In the genomic region with DNA sequence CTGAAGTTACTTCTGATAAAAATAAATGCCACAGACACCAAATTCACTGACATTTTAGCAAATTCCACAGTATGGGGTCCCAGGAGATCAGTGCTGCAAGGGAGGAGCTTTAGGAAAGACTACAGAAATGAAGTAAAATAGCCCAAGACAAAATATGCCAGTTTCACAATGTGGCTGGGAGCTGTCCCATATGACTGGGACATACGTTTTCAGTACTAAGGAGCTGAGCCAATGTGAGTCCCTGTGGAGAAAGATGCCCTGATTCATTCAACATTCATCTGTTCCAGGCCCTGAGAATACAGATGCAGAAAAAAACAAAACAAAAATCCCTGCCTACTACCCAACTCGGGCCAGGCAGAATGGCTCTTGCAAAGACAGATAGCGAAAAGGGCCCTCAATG, we compare ENCODE assay signal across 14 cellular contexts.
A peak's percentile ranks its signal among the peaks of the same experiment; 100 is the strongest.
DNase-seq lines count a peak whose midpoint lies in the region; ATAC-seq and TF ChIP-seq lines count a peak whose summit lies in the region.
"Had no signal": no experiment of that assay in that cellular context is flagged by ENCODE, and none has a peak within 500 bp of the region (broad histone marks: within the 10 kb centered on the region; RNA-seq: fewer than 3 reads in every experiment).

No MANE protein-coding gene starts in this region.

- DNase-seq in GM23248 (peak; percentile 69), cardiac fibroblast (ENCODE audit: low read depth in 2 of 2) (peak; percentile 34 to 58), fibroblast of peridontal ligament (ENCODE audit: extremely low read depth) (peak; percentile 56), cerebellar cortex (ENCODE audit: low spot score) (no peak), NCI-H2107 treated with DMSO at 0.1 percent for 48 hours (lab: John Stamatoyannopoulos, UW; ENCODE audit: unreplicated experiment) (no peak)
- DNase-seq in CD8-positive, alpha-beta T cell: no peak
- DNase-seq: BE2C; C1 segment of cervical spinal cord; Caco-2; CD4-positive, CD25-positive, alpha-beta regulatory T cell; H9; IMR-90 had no signal

- H3K36me3 Mint-ChIP-seq in CD8-positive, alpha-beta T cell: no peaks in the 10 kb centered on the region

- H3K4me3 Mint-ChIP-seq in CD8-positive, alpha-beta T cell: no peak overlapping the region
- H3K4me3 Mint-ChIP-seq: CD4-positive, CD25-positive, alpha-beta regulatory T cell; H9 had no signal

- in situ Hi-C loops in GM23248 (cut with MboI): loop anchor here (25.0 kb wide), 1 partner anchor 332 kb away; a partner anchor contains a TSS

- H3K9me3 ChIP-seq in GM23248 (ENCODE audit: low read depth): no peaks in the 10 kb centered on the region
- H3K9me3 ChIP-seq in CD8-positive, alpha-beta T cell (ENCODE audit: low read length): no peaks in the 10 kb centered on the region
- H3K9me3 ChIP-seq: BE2C had no signal

- H3K27me3 Mint-ChIP-seq in CD8-positive, alpha-beta T cell (ENCODE audit: low read depth): peaks cover 19% of the 10 kb centered on the region

- no peak overlapping the region for H3K27ac ChIP-seq in GM23248
- H3K27ac ChIP-seq in CD8-positive, alpha-beta T cell (ENCODE audit: low read depth, low read length): no peak overlapping the region

- no peak overlapping the region for H3K4me2 ChIP-seq in GM23248 (ENCODE audit: unreplicated experiment)

- H3K4me3 ChIP-seq in GM23248 (no peak overlapping the region), cardiac fibroblast (replicated peaks in 1 of 2; ENCODE audit: low read depth in 2 of 2, low read length in 2 of 2) (no peak overlapping the region)
- H3K4me3 ChIP-seq in CD8-positive, alpha-beta T cell (ENCODE audit: low read depth, low read length): no peak overlapping the region
- H3K4me3 ChIP-seq: K562 had no signal

- H3K4me1 ChIP-seq in GM23248 (ENCODE audit: insufficient read depth): no peaks in the 10 kb centered on the region
- peaks cover 9% of the 10 kb centered on the region for H3K4me1 ChIP-seq in CD8-positive, alpha-beta T cell (ENCODE audit: insufficient read depth, low read length)
- H3K4me1 ChIP-seq: BE2C had no signal

- TF ChIP-seq CTCF in cardiac fibroblast (IDR thresholded peaks at IDR 0.05; ENCODE audit: low read depth, low read length): no peak
- no peak for TF ChIP-seq CTCF in CD8-positive, alpha-beta T cell (IDR thresholded peaks at IDR 0.05)

- no peak overlapping the region for H3K9ac ChIP-seq in GM23248

- 46 to 54% methylated on average over 3 of the region's 3 CpGs for WGBS in GM23248 (ENCODE audit: low coverage in 1 of 2, low lambda C conversion rate in 2 of 2, missing lambda C conversion rate in 2 of 2), 2 experiments

- intact Hi-C loops in CD8-positive, alpha-beta T cell (cut with DNase I, micrococcal nuclease): no loop called here

- CTCF ChIA-PET in CD8-positive, alpha-beta T cell (lab: Charles Lee): no interaction called here

- no peaks in the 10 kb centered on the region for H3K9me2 ChIP-seq in GM23248 (ENCODE audit: insufficient read depth)

- no peak overlapping the region for H3K27ac Mint-ChIP-seq in CD8-positive, alpha-beta T cell
- H3K27ac Mint-ChIP-seq: CD4-positive, CD25-positive, alpha-beta regulatory T cell; H9 had no signal

- H2AFZ ChIP-seq in GM23248: no peak overlapping the region

- H3K4me1 Mint-ChIP-seq in CD8-positive, alpha-beta T cell (ENCODE audit: low read depth): peaks cover 18% of the 10 kb centered on the region

- no peaks in the 10 kb centered on the region for H3K27me3 ChIP-seq in GM23248 (replicated peaks; ENCODE audit: insufficient read depth)
- no peaks in the 10 kb centered on the region for H3K27me3 ChIP-seq in CD8-positive, alpha-beta T cell (ENCODE audit: insufficient read depth, low read length)
- H3K27me3 ChIP-seq: BE2C had no signal

- no peak for ATAC-seq in CD8-positive, alpha-beta T cell
- ATAC-seq in GM18519 (IDR thresholded peaks at IDR 0.05; ENCODE audit: low FRiP score, unreplicated experiment): no peak
- ATAC-seq: K562 had no signal

- H4K20me1 ChIP-seq in GM23248 (ENCODE audit: insufficient read depth): no peaks in the 10 kb centered on the region

- H3K79me2 ChIP-seq in GM23248 (ENCODE audit: insufficient read depth): no peaks in the 10 kb centered on the region

- no peaks in the 10 kb centered on the region for H3K36me3 ChIP-seq in GM23248 (ENCODE audit: low read depth)
- no peaks in the 10 kb centered on the region for H3K36me3 ChIP-seq in CD8-positive, alpha-beta T cell (ENCODE audit: insufficient read depth, low read length)
- H3K36me3 ChIP-seq: BE2C had no signal

- POLR2A ChIA-PET in CD8-positive, alpha-beta T cell (lab: Charles Lee): interaction anchor here (1.0 kb wide), 1 partner anchor 9 kb away, joined by 3 read pairs; no protein-coding TSS in a partner anchor

- no peaks in the 10 kb centered on the region for H3F3A ChIP-seq in GM23248 (ENCODE audit: insufficient read depth)

- peaks cover 4% of the 10 kb centered on the region for H3K9me3 Mint-ChIP-seq in CD8-positive, alpha-beta T cell

Comparison
In these comparisons a context has a peak if more than half of its experiments do, and no peak if none do; other contexts are left out.
1. DNase-seq: peak in GM23248 (single experiment), cardiac fibroblast (2 of 2) and fibroblast of peridontal ligament (single experiment); none in CD8-positive, alpha-beta T cell (0 of 7), cerebellar cortex (single experiment) and NCI-H2107 treated with DMSO at 0.1 percent for 48 hours (single experiment).